ENCODE assay signal across 2 cellular contexts in genomic region chr2:128411431-128411830, GRCh38.
TF ChIP-seq lines count a peak whose summit lies in the region.

No MANE protein-coding gene starts in this region.

TF ChIP-seq in SK-N-SH treated with all-trans-retinoic acid at 6 μM for 48 hours, 23 proteins besides CTCF, POLR2A, EP300 and RAD21 (continued from another document):
- TF ChIP-seq, protein P1, sequence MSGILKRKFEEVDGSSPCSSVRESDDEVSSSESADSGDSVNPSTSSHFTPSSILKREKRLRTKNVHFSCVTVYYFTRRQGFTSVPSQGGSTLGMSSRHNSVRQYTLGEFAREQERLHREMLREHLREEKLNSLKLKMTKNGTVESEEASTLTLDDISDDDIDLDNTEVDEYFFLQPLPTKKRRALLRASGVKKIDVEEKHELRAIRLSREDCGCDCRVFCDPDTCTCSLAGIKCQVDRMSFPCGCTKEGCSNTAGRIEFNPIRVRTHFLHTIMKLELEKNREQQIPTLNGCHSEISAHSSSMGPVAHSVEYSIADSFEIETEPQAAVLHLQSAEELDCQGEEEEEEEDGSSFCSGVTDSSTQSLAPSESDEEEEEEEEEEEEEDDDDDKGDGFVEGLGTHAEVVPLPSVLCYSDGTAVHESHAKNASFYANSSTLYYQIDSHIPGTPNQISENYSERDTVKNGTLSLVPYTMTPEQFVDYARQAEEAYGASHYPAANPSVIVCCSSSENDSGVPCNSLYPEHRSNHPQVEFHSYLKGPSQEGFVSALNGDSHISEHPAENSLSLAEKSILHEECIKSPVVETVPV (CRISPR knock-in tag; IDR thresholded peaks at IDR 0.05), result no peak
- TF ChIP-seq ZFP3 (CRISPR knock-in tag; IDR thresholded peaks at IDR 0.05), result no peak
- TF ChIP-seq SNAI2 (CRISPR knock-in tag; IDR thresholded peaks at IDR 0.05), result no peak

TF ChIP-seq in GM23338, 12 proteins besides CTCF, POLR2A, EP300 and RAD21:
- TF ChIP-seq, protein P2, sequence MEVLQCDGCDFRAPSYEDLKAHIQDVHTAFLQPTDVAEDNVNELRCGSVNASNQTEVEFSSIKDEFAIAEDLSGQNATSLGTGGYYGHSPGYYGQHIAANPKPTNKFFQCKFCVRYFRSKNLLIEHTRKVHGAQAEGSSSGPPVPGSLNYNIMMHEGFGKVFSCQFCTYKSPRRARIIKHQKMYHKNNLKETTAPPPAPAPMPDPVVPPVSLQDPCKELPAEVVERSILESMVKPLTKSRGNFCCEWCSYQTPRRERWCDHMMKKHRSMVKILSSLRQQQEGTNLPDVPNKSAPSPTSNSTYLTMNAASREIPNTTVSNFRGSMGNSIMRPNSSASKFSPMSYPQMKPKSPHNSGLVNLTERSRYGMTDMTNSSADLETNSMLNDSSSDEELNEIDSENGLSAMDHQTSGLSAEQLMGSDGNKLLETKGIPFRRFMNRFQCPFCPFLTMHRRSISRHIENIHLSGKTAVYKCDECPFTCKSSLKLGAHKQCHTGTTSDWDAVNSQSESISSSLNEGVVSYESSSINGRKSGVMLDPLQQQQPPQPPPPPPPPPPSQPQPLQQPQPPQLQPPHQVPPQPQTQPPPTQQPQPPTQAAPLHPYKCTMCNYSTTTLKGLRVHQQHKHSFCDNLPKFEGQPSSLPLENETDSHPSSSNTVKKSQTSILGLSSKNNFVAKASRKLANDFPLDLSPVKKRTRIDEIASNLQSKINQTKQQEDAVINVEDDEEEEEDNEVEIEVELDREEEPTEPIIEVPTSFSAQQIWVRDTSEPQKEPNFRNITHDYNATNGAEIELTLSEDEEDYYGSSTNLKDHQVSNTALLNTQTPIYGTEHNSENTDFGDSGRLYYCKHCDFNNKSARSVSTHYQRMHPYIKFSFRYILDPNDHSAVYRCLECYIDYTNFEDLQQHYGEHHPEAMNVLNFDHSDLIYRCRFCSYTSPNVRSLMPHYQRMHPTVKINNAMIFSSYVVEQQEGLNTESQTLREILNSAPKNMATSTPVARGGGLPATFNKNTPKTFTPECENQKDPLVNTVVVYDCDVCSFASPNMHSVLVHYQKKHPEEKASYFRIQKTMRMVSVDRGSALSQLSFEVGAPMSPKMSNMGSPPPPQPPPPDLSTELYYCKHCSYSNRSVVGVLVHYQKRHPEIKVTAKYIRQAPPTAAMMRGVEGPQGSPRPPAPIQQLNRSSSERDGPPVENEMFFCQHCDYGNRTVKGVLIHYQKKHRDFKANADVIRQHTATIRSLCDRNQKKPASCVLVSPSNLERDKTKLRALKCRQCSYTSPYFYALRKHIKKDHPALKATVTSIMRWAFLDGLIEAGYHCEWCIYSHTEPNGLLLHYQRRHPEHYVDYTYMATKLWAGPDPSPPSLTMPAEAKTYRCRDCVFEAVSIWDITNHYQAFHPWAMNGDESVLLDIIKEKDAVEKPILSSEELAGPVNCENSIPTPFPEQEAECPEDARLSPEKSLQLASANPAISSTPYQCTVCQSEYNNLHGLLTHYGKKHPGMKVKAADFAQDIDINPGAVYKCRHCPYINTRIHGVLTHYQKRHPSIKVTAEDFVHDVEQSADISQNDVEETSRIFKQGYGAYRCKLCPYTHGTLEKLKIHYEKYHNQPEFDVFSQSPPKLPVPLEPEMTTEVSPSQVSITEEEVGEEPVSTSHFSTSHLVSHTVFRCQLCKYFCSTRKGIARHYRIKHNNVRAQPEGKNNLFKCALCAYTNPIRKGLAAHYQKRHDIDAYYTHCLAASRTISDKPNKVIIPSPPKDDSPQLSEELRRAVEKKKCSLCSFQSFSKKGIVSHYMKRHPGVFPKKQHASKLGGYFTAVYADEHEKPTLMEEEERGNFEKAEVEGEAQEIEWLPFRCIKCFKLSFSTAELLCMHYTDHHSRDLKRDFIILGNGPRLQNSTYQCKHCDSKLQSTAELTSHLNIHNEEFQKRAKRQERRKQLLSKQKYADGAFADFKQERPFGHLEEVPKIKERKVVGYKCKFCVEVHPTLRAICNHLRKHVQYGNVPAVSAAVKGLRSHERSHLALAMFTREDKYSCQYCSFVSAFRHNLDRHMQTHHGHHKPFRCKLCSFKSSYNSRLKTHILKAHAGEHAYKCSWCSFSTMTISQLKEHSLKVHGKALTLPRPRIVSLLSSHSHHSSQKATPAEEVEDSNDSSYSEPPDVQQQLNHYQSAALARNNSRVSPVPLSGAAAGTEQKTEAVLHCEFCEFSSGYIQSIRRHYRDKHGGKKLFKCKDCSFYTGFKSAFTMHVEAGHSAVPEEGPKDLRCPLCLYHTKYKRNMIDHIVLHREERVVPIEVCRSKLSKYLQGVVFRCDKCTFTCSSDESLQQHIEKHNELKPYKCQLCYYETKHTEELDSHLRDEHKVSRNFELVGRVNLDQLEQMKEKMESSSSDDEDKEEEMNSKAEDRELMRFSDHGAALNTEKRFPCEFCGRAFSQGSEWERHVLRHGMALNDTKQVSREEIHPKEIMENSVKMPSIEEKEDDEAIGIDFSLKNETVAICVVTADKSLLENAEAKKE (CRISPR knock-in tag; IDR thresholded peaks at IDR 0.05), result no peak
- TF ChIP-seq JUNB (IDR thresholded peaks at IDR 0.05; ENCODE audit: unreplicated experiment) (no peak), EZH2 (IDR thresholded peaks at IDR 0.05; ENCODE audit: low read depth, unreplicated experiment) (no peak), CREB1 (CRISPR knock-in tag; IDR thresholded peaks at IDR 0.05; ENCODE audit: low read depth) (no peak), NANOG (IDR thresholded peaks at IDR 0.05; ENCODE audit: borderline replicate concordance) (no peak), STAT1 (IDR thresholded peaks at IDR 0.05; ENCODE audit: unreplicated experiment) (no peak), EZH2phosphoT487 (IDR thresholded peaks at IDR 0.05; ENCODE audit: unreplicated experiment) (no peak), ZNF331 (CRISPR knock-in tag; IDR thresholded peaks at IDR 0.05; ENCODE audit: low read depth) (no peak), POLR2AphosphoS5 (IDR thresholded peaks at IDR 0.05; ENCODE audit: low read depth) (no peak), ZNF114 (CRISPR knock-in tag; IDR thresholded peaks at IDR 0.05) (no peak), REST (IDR thresholded peaks at IDR 0.05; ENCODE audit: unreplicated experiment) (no peak)
- TF ChIP-seq, protein P3, sequence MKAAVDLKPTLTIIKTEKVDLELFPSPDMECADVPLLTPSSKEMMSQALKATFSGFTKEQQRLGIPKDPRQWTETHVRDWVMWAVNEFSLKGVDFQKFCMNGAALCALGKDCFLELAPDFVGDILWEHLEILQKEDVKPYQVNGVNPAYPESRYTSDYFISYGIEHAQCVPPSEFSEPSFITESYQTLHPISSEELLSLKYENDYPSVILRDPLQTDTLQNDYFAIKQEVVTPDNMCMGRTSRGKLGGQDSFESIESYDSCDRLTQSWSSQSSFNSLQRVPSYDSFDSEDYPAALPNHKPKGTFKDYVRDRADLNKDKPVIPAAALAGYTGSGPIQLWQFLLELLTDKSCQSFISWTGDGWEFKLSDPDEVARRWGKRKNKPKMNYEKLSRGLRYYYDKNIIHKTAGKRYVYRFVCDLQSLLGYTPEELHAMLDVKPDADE (IDR thresholded peaks at IDR 0.05), result no peak
